18 cellular contexts compared by ENCODE assay signal in genomic region chr15:29695486-29696167, GRCh38.
DNase-seq lines count a peak whose midpoint lies in the region; ATAC-seq and TF ChIP-seq lines count a peak whose summit lies in the region.
"Had no signal": no experiment of that assay in that cellular context is flagged by ENCODE, and none has a peak within 500 bp of the region (broad histone marks: within the 10 kb centered on the region; RNA-seq: fewer than 3 reads in every experiment).

No MANE protein-coding gene starts in this region.

- H3K27ac Mint-ChIP-seq in WTC11 = no peak overlapping the region
- H3K27ac Mint-ChIP-seq: activated T-helper 1 cell treated with anti-CD3 and anti-CD28 coated beads, Interleukin-12 subunit alpha, Interleukin-12 subunit beta, Interleukin-2, Interleukin-4 antibody, amounts not matched to agents 30 ng/mL and 10 ng/mL and 1 ng/mL, durations not matched to agents 14 hours and 24 hours and 36 hours had no signal

- DNase-seq in left ventricle myocardium superior = no peak
- no peak for DNase-seq in right atrium auricular region (ENCODE audit: low spot score)
- peak; percentile 37 for DNase-seq in M059J (ENCODE audit: low read depth)
- peak; percentile 41 for DNase-seq in WTC11 (ENCODE audit: low spot score)
- no peak for DNase-seq in upper lobe of right lung
- DNase-seq in putamen (ENCODE audit: low spot score) = no peak
- DNase-seq in NCI-H2081 (lab: John Stamatoyannopoulos, UW) = no peak
- DNase-seq: activated CD4-positive, alpha-beta T cell treated with anti-CD3 and anti-CD28 coated beads, Interleukin-2, amount 50 U/mL, for 4 hours; mucosa of descending colon; NCI-H1105 treated with DMSO at 0.1 percent for 48 hours; small intestine; stomach; T1000 had no signal

- H3K9me3 Mint-ChIP-seq in WTC11 = no peaks in the 10 kb centered on the region
- H3K9me3 Mint-ChIP-seq: activated T-helper 1 cell treated with anti-CD3 and anti-CD28 coated beads, Interleukin-12 subunit alpha, Interleukin-12 subunit beta, Interleukin-2, Interleukin-4 antibody, amounts not matched to agents 30 ng/mL and 10 ng/mL and 1 ng/mL, durations not matched to agents 14 hours and 24 hours and 36 hours had no signal

- ATAC-seq in left ventricle myocardium superior = peak; percentile 34
- ATAC-seq in WTC11 = peak; percentile 76
- ATAC-seq in upper lobe of right lung = peak; percentile 31
- ATAC-seq in GM21360 (IDR thresholded peaks at IDR 0.05; ENCODE audit: unreplicated experiment) = no peak
- ATAC-seq: mucosa of descending colon, Right ventricle myocardium inferior had no signal

- H3K4me1 ChIP-seq in right atrium auricular region = no peaks in the 10 kb centered on the region
- no peaks in the 10 kb centered on the region for H3K4me1 ChIP-seq in upper lobe of right lung
- H3K4me1 ChIP-seq: ascending aorta had no signal

- H3K4me1 Mint-ChIP-seq in WTC11 = peaks cover 9% of the 10 kb centered on the region

- no peak overlapping the region for H3K27ac ChIP-seq in right atrium auricular region
- no peak overlapping the region for H3K27ac ChIP-seq in upper lobe of right lung
- H3K27ac ChIP-seq: ascending aorta, hepatocyte, stomach had no signal

- intact Hi-C loops in left ventricle myocardium superior (cut with micrococcal nuclease) = no loop called here
- intact Hi-C loops in upper lobe of right lung (cut with DNase I) = no loop called here

- POLR2A ChIA-PET in WTC11 (lab: Charles Lee) = no interaction called here

- H3K27me3 ChIP-seq in right atrium auricular region (no peaks in the 10 kb centered on the region), upper lobe of right lung (no peaks in the 10 kb centered on the region)
- H3K27me3 ChIP-seq: ascending aorta, hepatocyte, stomach had no signal

- H3K4me3 Mint-ChIP-seq in WTC11 = no peak overlapping the region
- H3K4me3 Mint-ChIP-seq: activated T-helper 1 cell treated with anti-CD3 and anti-CD28 coated beads, Interleukin-12 subunit alpha, Interleukin-12 subunit beta, Interleukin-2, Interleukin-4 antibody, amounts not matched to agents 30 ng/mL and 10 ng/mL and 1 ng/mL, durations not matched to agents 14 hours and 24 hours and 36 hours had no signal

- H3K4me3 ChIP-seq in right atrium auricular region (no peak overlapping the region), upper lobe of right lung (no peak overlapping the region)
- H3K4me3 ChIP-seq: ascending aorta, hepatocyte, mucosa of descending colon, stomach had no signal

- CTCF ChIA-PET in WTC11 (lab: Charles Lee) = interaction anchor here (1.8 kb wide), 1 partner anchor 230 kb away, joined by 14 read pairs; no protein-coding TSS in a partner anchor

- H3K36me3 Mint-ChIP-seq in WTC11 = peaks cover 7% of the 10 kb centered on the region

- no peaks in the 10 kb centered on the region for H3K9me3 ChIP-seq in right atrium auricular region
- no peaks in the 10 kb centered on the region for H3K9me3 ChIP-seq in upper lobe of right lung
- H3K9me3 ChIP-seq: ascending aorta, mucosa of descending colon, stomach had no signal

- H3K27me3 Mint-ChIP-seq in WTC11 (ENCODE audit: low read depth) = no peaks in the 10 kb centered on the region

- no peak for TF ChIP-seq CTCF in right atrium auricular region (IDR thresholded peaks at IDR 0.05)
- TF ChIP-seq CTCF in WTC11 (IDR thresholded peaks at IDR 0.05) = no peak
- TF ChIP-seq CTCF in upper lobe of right lung (IDR thresholded peaks at IDR 0.05) = no peak

- peaks cover 14% of the 10 kb centered on the region for H3K36me3 ChIP-seq in right atrium auricular region
- H3K36me3 ChIP-seq in upper lobe of right lung = peaks cover 18% of the 10 kb centered on the region

TF ChIP-seq in WTC11, 78 proteins besides CTCF, POLR2A, EP300 and RAD21:
- no peak for TF ChIP-seq GRHL2 (CRISPR knock-in tag; IDR thresholded peaks at IDR 0.05; ENCODE audit: insufficient replicate concordance, severe bottlenecking)
- TF ChIP-seq CDX4 (CRISPR knock-in tag; IDR thresholded peaks at IDR 0.05; ENCODE audit: borderline replicate concordance) = no peak
- TF ChIP-seq ZBTB21 (CRISPR knock-in tag; IDR thresholded peaks at IDR 0.05; ENCODE audit: borderline replicate concordance) = no peak
- no peak for TF ChIP-seq TCF7 (CRISPR knock-in tag; IDR thresholded peaks at IDR 0.05; ENCODE audit: low read depth)
- no peak for TF ChIP-seq ERG (CRISPR knock-in tag; IDR thresholded peaks at IDR 0.05)
- TF ChIP-seq ZNF532 (CRISPR knock-in tag; IDR thresholded peaks at IDR 0.05; ENCODE audit: borderline replicate concordance) = no peak
- TF ChIP-seq NR1H2 (CRISPR knock-in tag; IDR thresholded peaks at IDR 0.05) = no peak
- TF ChIP-seq ZNF232 (CRISPR knock-in tag; IDR thresholded peaks at IDR 0.05) = no peak
- no peak for TF ChIP-seq FOXP1 (CRISPR knock-in tag; IDR thresholded peaks at IDR 0.05; ENCODE audit: borderline replicate concordance)
- TF ChIP-seq ZNF396 (CRISPR knock-in tag; IDR thresholded peaks at IDR 0.05; ENCODE audit: borderline replicate concordance) = no peak
- TF ChIP-seq SOX15 (CRISPR knock-in tag; IDR thresholded peaks at IDR 0.05) = no peak
- TF ChIP-seq EMX1 (CRISPR knock-in tag; IDR thresholded peaks at IDR 0.05) = no peak
- TF ChIP-seq NFE2L1 (CRISPR knock-in tag; IDR thresholded peaks at IDR 0.05) = no peak
- no peak for TF ChIP-seq CREM (CRISPR knock-in tag; IDR thresholded peaks at IDR 0.05)
- no peak for TF ChIP-seq TP53 (CRISPR knock-in tag; IDR thresholded peaks at IDR 0.05)
- no peak for TF ChIP-seq KAT7 (CRISPR knock-in tag; IDR thresholded peaks at IDR 0.05; ENCODE audit: borderline replicate concordance)
TF ChIP-seq in WTC11: peak in this region for 0.

Comparison
In these comparisons a context has a peak if more than half of its experiments do, and no peak if none do; other contexts are left out.
1. DNase-seq: peak in M059J (single experiment) and WTC11 (single experiment); none in left ventricle myocardium superior (single experiment), right atrium auricular region (single experiment), upper lobe of right lung (single experiment), putamen (single experiment) and NCI-H2081 (0 of 2).